In genomic region chr7:130242198-130243014, GRCh38 we compare ENCODE assay signal across 8 cellular contexts. TPM values are rescaled to one million over a fixed set of nuclear protein-coding genes. Genes with fewer than 3 reads are reported as not detected.
DNase-seq lines count a peak whose midpoint lies in the region; ATAC-seq and TF ChIP-seq lines count a peak whose summit lies in the region.

No MANE protein-coding gene starts in this region.

- H3K4me3 Mint-ChIP-seq in chondrocyte (ENCODE audit: unreplicated experiment): no peak overlapping the region

- H3K4me3 ChIP-seq in AG09309 (ENCODE audit: control insufficient read depth, low read depth, low read length) (no peak overlapping the region), right lobe of liver (no peak overlapping the region)

- H3K27ac Mint-ChIP-seq in chondrocyte (ENCODE audit: unreplicated experiment): peak overlapping the region; percentile 4

- TF ChIP-seq POLR2A in right lobe of liver (IDR thresholded peaks at IDR 0.05): no peak

- H3K27ac ChIP-seq in right lobe of liver: no peak overlapping the region

- no peaks in the 10 kb centered on the region for H3K27me3 Mint-ChIP-seq in chondrocyte (ENCODE audit: low read depth)

- peak; percentile 91 for TF ChIP-seq CTCF in AG09309 (IDR thresholded peaks at IDR 0.05; ENCODE audit: control insufficient read depth, insufficient read depth, low read depth, low read length, missing control alignments)
- peak; percentile 92 for TF ChIP-seq CTCF in chondrocyte (IDR thresholded peaks at IDR 0.05)
- TF ChIP-seq CTCF in right lobe of liver (IDR thresholded peaks at IDR 0.05): peak; percentile 75 to 89 (median 79)

- no peaks in the 10 kb centered on the region for H3K36me3 ChIP-seq in right lobe of liver

- WGBS in right lobe of liver (ENCODE audit: insufficient coverage, low coverage, low lambda C conversion rate, missing lambda C conversion rate): 17% methylated on average over 5 of the region's 5 CpGs

- H3K4me1 Mint-ChIP-seq in chondrocyte (ENCODE audit: low read depth): peaks cover 13% of the 10 kb centered on the region

- no peaks in the 10 kb centered on the region for H3K4me1 ChIP-seq in right lobe of liver

- H3K27me3 ChIP-seq in right lobe of liver: no peaks in the 10 kb centered on the region

- peaks cover 14% of the 10 kb centered on the region for H3K9me3 Mint-ChIP-seq in chondrocyte (ENCODE audit: low read depth)

- ATAC-seq in GM18868 (IDR thresholded peaks at IDR 0.05; ENCODE audit: unreplicated experiment) (peak; percentile 73), right lobe of liver (peak; percentile 92 to 97 (median 94))
- ATAC-seq in activated CD4-positive, CD25-positive, alpha-beta regulatory T cell treated with anti-CD3 and anti-CD28 coated beads, Interleukin-2, amount 50 U/mL, for 24 hours: peak; percentile 69 to 76

- intact Hi-C loops in right lobe of liver (cut with DNase I): no loop called here

- no peaks in the 10 kb centered on the region for H3K9me3 ChIP-seq in right lobe of liver

- H3K36me3 Mint-ChIP-seq in chondrocyte (ENCODE audit: low read depth): no peaks in the 10 kb centered on the region

- DNase-seq in AG09309 (ENCODE audit: low read depth) (no peak), NCI-H146 treated with DMSO at 0.1 percent for 48 hours (lab: John Stamatoyannopoulos, UW; ENCODE audit: unreplicated experiment) (peak; percentile 59), chondrocyte (ENCODE audit: low spot score) (no peak), right lobe of liver (peak; percentile 69 to 75 (median 71)), GF-D8 (lab: John Stamatoyannopoulos, UW) (no peak)
- peak; percentile 10 for DNase-seq in stimulated activated CD8-positive, alpha-beta memory T cell treated with anti-CD3 and anti-CD28 coated beads, Interleukin-15, amount 100 ng/mL, for 24 hours (ENCODE audit: low read depth)

RNA-seq across cellular contexts. Expression of gene CPA2, which starts 24.3 kb away (rescaled TPM):
- total RNA-seq in chondrocyte: not detected in 3 replicates
- total RNA-seq in right lobe of liver: not detected

RNA-seq across cellular contexts. Expression of gene SSMEM1, which starts 34.7 kb away (rescaled TPM):
- not detected in 3 replicates for total RNA-seq in chondrocyte
- total RNA-seq in right lobe of liver: not detected

RNA-seq across cellular contexts. Expression of gene TMEM209, which starts 37.2 kb away (rescaled TPM):
- 13.2 to 14.8 TPM (median 14.8 TPM) in 3 replicates for total RNA-seq in chondrocyte
- 10 to 100 TPM in 2 of 6 experiments, 1 to 10 TPM in 4; 5.8 to 10.9 (median 8.9) TPM for total RNA-seq in right lobe of liver

RNA-seq across cellular contexts. Expression of gene CPA4, which starts 50.6 kb away (rescaled TPM):
- total RNA-seq in chondrocyte: 2.1 to 10.3 TPM (median 7.9 TPM) in 3 replicates
- total RNA-seq in right lobe of liver: not detected

Comparison
In these comparisons a context has a peak if more than half of its experiments do, and no peak if none do; other contexts are left out.
1. DNase-seq: peak in NCI-H146 treated with DMSO at 0.1 percent for 48 hours (single experiment), right lobe of liver (3 of 3) and stimulated activated CD8-positive, alpha-beta memory T cell treated with anti-CD3 and anti-CD28 coated beads, Interleukin-15, amount 100 ng/mL, for 24 hours (single experiment); none in AG09309 (single experiment), chondrocyte (single experiment) and GF-D8 (single experiment).
2. Peak in every context shown above with its lines, with median percentiles within 50 percentile points of each other: CTCF ChIP-seq and ATAC-seq.